Comparison of ENCODE assay signal across 8 cellular contexts in genomic region chr1:222455188-222455879, GRCh38.
DNase-seq lines count a peak whose midpoint lies in the region; ATAC-seq, FAIRE-seq and TF ChIP-seq lines count a peak whose summit lies in the region.

No MANE protein-coding gene starts in this region.

- H3K4me2 ChIP-seq in SK-N-SH = 0 out of 2 replicates have a peak overlapping the region, but pooled peaks have one; percentile 16

- no peaks in the 10 kb centered on the region for H3K9me3 ChIP-seq in SK-N-SH
- H3K9me3 ChIP-seq in prostate gland = no peaks in the 10 kb centered on the region

- DNase-seq in NAMALWA (ENCODE audit: low spot score) (peak; percentile 90), SK-N-SH (peak; percentile 68), Right ventricle myocardium inferior (ENCODE audit: missing footprints) (peak; percentile 87), prostate gland (ENCODE audit: low spot score) (peak; percentile 79), urothelium cell line (ENCODE audit: low spot score) (peak; percentile 83)

- no peak overlapping the region for H3K9ac ChIP-seq in SK-N-SH

- no peaks in the 10 kb centered on the region for H3K79me2 ChIP-seq in SK-N-SH (ENCODE audit: insufficient read depth)

- intact Hi-C loops in Right ventricle myocardium inferior (cut with DNase I) (loop anchor here (2.0 to 10.0 kb wide), 3 partner anchors 359 to 1581 kb away; partner anchors contain the start of gene HLX), prostate gland (cut with DNase I) (loop anchor here (5.0 kb wide), 1 partner anchor 1578 kb away; the partner anchor contains the start of gene HLX)

- TF ChIP-seq RAD21 in SK-N-SH (IDR thresholded peaks at IDR 0.05; ENCODE audit: low read length) = peak; percentile 92

- CTCF ChIA-PET in SK-N-SH (lab: Yijun Ruan, JAX) = interaction anchor here (0.6 to 7.2 kb wide), 106 partner anchors 9 to 1648 kb away, joined by 3 to 77 read pairs (median 4); partner anchors contain the start of genes DUSP10 and TAF1A

- no peak for TF ChIP-seq EP300 in SK-N-SH (IDR thresholded peaks at IDR 0.05; ENCODE audit: borderline replicate concordance in 1 of 2, low read depth in 1 of 2, low read length in 1 of 2)

- H3K27ac Mint-ChIP-seq in activated naive CD4-positive, alpha-beta T cell treated with anti-CD3 and anti-CD28 coated beads, Interleukin-2, amount 50 U/mL, for 24 hours = no peak overlapping the region

- TF ChIP-seq POLR2A in prostate gland (IDR thresholded peaks at IDR 0.05) = no peak

- POLR2A ChIA-PET in SK-N-SH (lab: Yijun Ruan, JAX) = no interaction called here

- peak overlapping the region; percentile 13 for H3K4me3 Mint-ChIP-seq in activated naive CD4-positive, alpha-beta T cell treated with anti-CD3 and anti-CD28 coated beads, Interleukin-2, amount 50 U/mL, for 24 hours

- no peaks in the 10 kb centered on the region for H3F3A ChIP-seq in SK-N-SH (replicated peaks; ENCODE audit: insufficient read depth)

- H3K27me3 ChIP-seq in SK-N-SH (ENCODE audit: insufficient read depth) (no peaks in the 10 kb centered on the region), prostate gland (replicated peaks; ENCODE audit: insufficient read depth) (no peaks in the 10 kb centered on the region)

- WGBS in SK-N-SH (ENCODE audit: low lambda C conversion rate) = 10% methylated on average over 16 of the region's 16 CpGs
- 9% methylated on average over 16 of the region's 16 CpGs for WGBS in prostate gland

- H4K20me1 ChIP-seq in SK-N-SH (ENCODE audit: insufficient read depth) = no peaks in the 10 kb centered on the region

- peak; percentile 68 for FAIRE-seq in urothelium cell line (lab: Jason Lieb, UNC)

- H3K4me1 ChIP-seq in SK-N-SH (ENCODE audit: control insufficient read depth in 1 of 2, insufficient read depth in 2 of 2, low read depth in 1 of 2, low read length in 1 of 2) (peaks cover 0 to 16% of the 10 kb centered on the region in 2 experiments; a peak in 2 of 4 replicates), prostate gland (replicated peaks) (no peaks in the 10 kb centered on the region)

- H2AFZ ChIP-seq in SK-N-SH (ENCODE audit: low read depth) = peak overlapping the region; percentile 14; the same call in 1 of the 2 replicates

- no peaks in the 10 kb centered on the region for H3K36me3 ChIP-seq in SK-N-SH (replicated peaks in 1 of 2; ENCODE audit: control insufficient read depth in 1 of 2, insufficient read depth in 2 of 2, low read length in 1 of 2)
- no peaks in the 10 kb centered on the region for H3K36me3 ChIP-seq in prostate gland

- no peaks in the 10 kb centered on the region for H3K27me3 Mint-ChIP-seq in activated naive CD4-positive, alpha-beta T cell treated with anti-CD3 and anti-CD28 coated beads, Interleukin-2, amount 50 U/mL, for 24 hours

- no peaks in the 10 kb centered on the region for H3K9me2 ChIP-seq in SK-N-SH

- ATAC-seq in HG02588 (IDR thresholded peaks at IDR 0.05; ENCODE audit: unreplicated experiment) (peak; percentile 98), Right ventricle myocardium inferior (peak; percentile 95)

- peaks cover 5% of the 10 kb centered on the region for H3K36me3 Mint-ChIP-seq in activated naive CD4-positive, alpha-beta T cell treated with anti-CD3 and anti-CD28 coated beads, Interleukin-2, amount 50 U/mL, for 24 hours

- H3K27ac ChIP-seq in SK-N-SH (ENCODE audit: low read depth in 2 of 2, low read length in 1 of 2) (peak overlapping the region in 1 of 2 experiments; percentile 67; a peak in 2 of 4 replicates), prostate gland (no peak overlapping the region)

- H3K9me3 Mint-ChIP-seq in activated naive CD4-positive, alpha-beta T cell treated with anti-CD3 and anti-CD28 coated beads, Interleukin-2, amount 50 U/mL, for 24 hours = peaks cover 8% of the 10 kb centered on the region

- TF ChIP-seq CTCF in GM12872 (IDR thresholded peaks at IDR 0.05; ENCODE audit: insufficient read depth, low read depth, low read length) (peak; percentile 93), SK-N-SH (IDR thresholded peaks at IDR 0.05) (peak; percentile 98), prostate gland (IDR thresholded peaks at IDR 0.05) (peak; percentile 75 to 83 (median 78))

- peaks cover 10% of the 10 kb centered on the region for H3K4me1 Mint-ChIP-seq in activated naive CD4-positive, alpha-beta T cell treated with anti-CD3 and anti-CD28 coated beads, Interleukin-2, amount 50 U/mL, for 24 hours

- H3K4me3 ChIP-seq in SK-N-SH (ENCODE audit: low read depth in 2 of 2, low read length in 1 of 2) = peak overlapping the region; percentile 3 to 5; a peak in 3 of 4 replicates
- H3K4me3 ChIP-seq in prostate gland = no peak overlapping the region

TF ChIP-seq in SK-N-SH, 30 proteins besides CTCF, POLR2A, EP300 and RAD21:
- TF ChIP-seq SMC3 (IDR thresholded peaks at IDR 0.05; ENCODE audit: low read depth, low read length) = peak; percentile 76
- TF ChIP-seq, protein P1, sequence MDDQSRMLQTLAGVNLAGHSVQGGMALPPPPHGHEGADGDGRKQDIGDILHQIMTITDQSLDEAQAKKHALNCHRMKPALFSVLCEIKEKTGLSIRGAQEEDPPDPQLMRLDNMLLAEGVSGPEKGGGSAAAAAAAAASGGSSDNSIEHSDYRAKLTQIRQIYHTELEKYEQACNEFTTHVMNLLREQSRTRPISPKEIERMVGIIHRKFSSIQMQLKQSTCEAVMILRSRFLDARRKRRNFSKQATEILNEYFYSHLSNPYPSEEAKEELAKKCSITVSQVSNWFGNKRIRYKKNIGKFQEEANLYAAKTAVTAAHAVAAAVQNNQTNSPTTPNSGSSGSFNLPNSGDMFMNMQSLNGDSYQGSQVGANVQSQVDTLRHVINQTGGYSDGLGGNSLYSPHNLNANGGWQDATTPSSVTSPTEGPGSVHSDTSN (IDR thresholded peaks at IDR 0.05) = 0 out of 2 replicates have a peak, but pooled peaks have one; percentile 29
- TF ChIP-seq, protein P2, sequence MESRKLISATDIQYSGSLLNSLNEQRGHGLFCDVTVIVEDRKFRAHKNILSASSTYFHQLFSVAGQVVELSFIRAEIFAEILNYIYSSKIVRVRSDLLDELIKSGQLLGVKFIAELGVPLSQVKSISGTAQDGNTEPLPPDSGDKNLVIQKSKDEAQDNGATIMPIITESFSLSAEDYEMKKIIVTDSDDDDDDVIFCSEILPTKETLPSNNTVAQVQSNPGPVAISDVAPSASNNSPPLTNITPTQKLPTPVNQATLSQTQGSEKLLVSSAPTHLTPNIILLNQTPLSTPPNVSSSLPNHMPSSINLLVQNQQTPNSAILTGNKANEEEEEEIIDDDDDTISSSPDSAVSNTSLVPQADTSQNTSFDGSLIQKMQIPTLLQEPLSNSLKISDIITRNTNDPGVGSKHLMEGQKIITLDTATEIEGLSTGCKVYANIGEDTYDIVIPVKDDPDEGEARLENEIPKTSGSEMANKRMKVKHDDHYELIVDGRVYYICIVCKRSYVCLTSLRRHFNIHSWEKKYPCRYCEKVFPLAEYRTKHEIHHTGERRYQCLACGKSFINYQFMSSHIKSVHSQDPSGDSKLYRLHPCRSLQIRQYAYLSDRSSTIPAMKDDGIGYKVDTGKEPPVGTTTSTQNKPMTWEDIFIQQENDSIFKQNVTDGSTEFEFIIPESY (IDR thresholded peaks at IDR 0.05; ENCODE audit: borderline replicate concordance, low read depth) = no peak

Comparison
In these comparisons a context has a peak if more than half of its experiments do, and no peak if none do; other contexts are left out.
1. H3K4me3 ChIP-seq: peak in SK-N-SH (2 of 2); none in prostate gland (0 of 2).
2. Peak in every context shown above with its lines, with median percentiles within 50 percentile points of each other: CTCF ChIP-seq and DNase-seq.